In genomic region chr2:110460318-110460717, GRCh38 we compare ENCODE assay signal across 2 cellular contexts. TPM values are rescaled to one million over a fixed set of nuclear protein-coding genes. Genes with fewer than 3 reads are reported as not detected.
"Had no signal": no experiment of that assay in that cellular context is flagged by ENCODE, and none has a peak within 500 bp of the region (broad histone marks: within the 10 kb centered on the region; RNA-seq: fewer than 3 reads in every experiment).

No MANE protein-coding gene starts in this region.

RNA-seq across cellular contexts. Expression of gene LIMS4, which starts 12.3 kb away (rescaled TPM):
- total RNA-seq: activated CD4-positive, alpha-beta T cell treated with anti-CD3 and anti-CD28 coated beads, Interleukin-2, amount 10 ng/mL, durations not matched to agents 7 days and 5 days; WTC11 had no signal
